Comparison of ENCODE assay signal across 8 cellular contexts in genomic region chr6:35496851-35497570, GRCh38. TPM values are rescaled to one million over a fixed set of nuclear protein-coding genes. Genes with fewer than 3 reads are reported as not detected.
DNase-seq lines count a peak whose midpoint lies in the region; ATAC-seq and TF ChIP-seq lines count a peak whose summit lies in the region.

TSS of gene TEAD3 (minus strand) at chr6:35497079.

- peaks cover 17% of the 10 kb centered on the region for H3K4me1 Mint-ChIP-seq in activated T-helper 17 cell treated with anti-CD3 and anti-CD28 coated beads, Interleukin-2, amount 50 U/mL, for 72 hours
- H3K4me1 Mint-ChIP-seq in neural progenitor cell: peaks cover 56% of the 10 kb centered on the region

- H2AFZ ChIP-seq in ACC112 (ENCODE audit: low read length, unreplicated experiment): peak within 1 kb of the TSS; percentile 63
- peak within 1 kb of the TSS; percentile 83 for H2AFZ ChIP-seq in neural progenitor cell (replicated peaks)

- H3K4me2 ChIP-seq in neural progenitor cell: peak within 1 kb of the TSS; percentile 89

- H3K27ac Mint-ChIP-seq in activated T-helper 17 cell treated with anti-CD3 and anti-CD28 coated beads, Interleukin-2, amount 50 U/mL, for 72 hours: no peak within 1 kb of the TSS
- H3K27ac Mint-ChIP-seq in neural progenitor cell: no peak within 1 kb of the TSS

- peaks cover 21% of the 10 kb centered on the region for H3F3A ChIP-seq in neural progenitor cell (ENCODE audit: low read depth)

- peak within 1 kb of the TSS; percentile 71 for H3K4me3 Mint-ChIP-seq in activated T-helper 17 cell treated with anti-CD3 and anti-CD28 coated beads, Interleukin-2, amount 50 U/mL, for 72 hours
- H3K4me3 Mint-ChIP-seq in neural progenitor cell: peak within 1 kb of the TSS; percentile 90

- H3K4me3 ChIP-seq in ACC112 (ENCODE audit: low read depth, low read length): peak within 1 kb of the TSS; percentile 94
- H3K4me3 ChIP-seq in NT2/D1 (ENCODE audit: insufficient read length, low read depth): peak within 1 kb of the TSS; percentile 76
- peak within 1 kb of the TSS; percentile 82 for H3K4me3 ChIP-seq in fibroblast of villous mesenchyme (ENCODE audit: low read depth, low read length)
- peak within 1 kb of the TSS; percentile 80 for H3K4me3 ChIP-seq in neural progenitor cell

- peaks cover 38% of the 10 kb centered on the region for H3K79me2 ChIP-seq in ACC112 (ENCODE audit: control insufficient read depth, insufficient read depth, low read length, unreplicated experiment)
- H3K79me2 ChIP-seq in neural progenitor cell (ENCODE audit: low read depth): peaks cover 30% of the 10 kb centered on the region

- no peaks in the 10 kb centered on the region for H3K27me3 ChIP-seq in ACC112 (ENCODE audit: insufficient read depth, low read length)
- H3K27me3 ChIP-seq in NT2/D1 (ENCODE audit: insufficient read depth, insufficient read length): peaks cover 3% of the 10 kb centered on the region
- peaks cover 24% of the 10 kb centered on the region for H3K27me3 ChIP-seq in neural progenitor cell

- ATAC-seq in GM19035 (IDR thresholded peaks at IDR 0.05; ENCODE audit: unreplicated experiment) (peak; percentile 51), GM21737 (IDR thresholded peaks at IDR 0.05; ENCODE audit: unreplicated experiment) (no peak)
- peak; percentile 77 for ATAC-seq in activated T-helper 17 cell treated with anti-CD3 and anti-CD28 coated beads, Interleukin-2, amount 50 U/mL, for 72 hours (replicated peaks)

- H3K36me3 Mint-ChIP-seq in activated T-helper 17 cell treated with anti-CD3 and anti-CD28 coated beads, Interleukin-2, amount 50 U/mL, for 72 hours (ENCODE audit: low read depth): no peaks in the 10 kb centered on the region
- H3K36me3 Mint-ChIP-seq in neural progenitor cell: peaks cover 4% of the 10 kb centered on the region

- no peaks in the 10 kb centered on the region for H3K9me3 ChIP-seq in NT2/D1 (ENCODE audit: insufficient read depth, low read length)
- no peaks in the 10 kb centered on the region for H3K9me3 ChIP-seq in neural progenitor cell (ENCODE audit: low read depth)

- H3K4me1 ChIP-seq in ACC112 (ENCODE audit: control insufficient read depth, insufficient read depth, low read length, unreplicated experiment): peaks cover 33% of the 10 kb centered on the region
- peaks cover 26% of the 10 kb centered on the region for H3K4me1 ChIP-seq in NT2/D1 (ENCODE audit: insufficient read depth, insufficient read length)
- H3K4me1 ChIP-seq in neural progenitor cell: peaks cover 43% of the 10 kb centered on the region

- peaks cover 41% of the 10 kb centered on the region for H4K20me1 ChIP-seq in neural progenitor cell (ENCODE audit: low read depth)

- peak within 1 kb of the TSS; percentile 80 for H3K27ac ChIP-seq in ACC112 (ENCODE audit: low read depth, low read length)
- peak within 1 kb of the TSS; percentile 49 for H3K27ac ChIP-seq in neural progenitor cell

- H3K36me3 ChIP-seq in ACC112 (ENCODE audit: insufficient read depth, low read length) (no peaks in the 10 kb centered on the region), NT2/D1 (ENCODE audit: insufficient read depth, insufficient read length, low read length) (peaks cover 12% of the 10 kb centered on the region), neural progenitor cell (no peaks in the 10 kb centered on the region)

- H3K9ac ChIP-seq in NT2/D1 (ENCODE audit: insufficient read length, low read depth) (peak within 1 kb of the TSS; percentile 95), neural progenitor cell (peak within 1 kb of the TSS; percentile 61)

- peaks cover 15% of the 10 kb centered on the region for H3K27me3 Mint-ChIP-seq in activated T-helper 17 cell treated with anti-CD3 and anti-CD28 coated beads, Interleukin-2, amount 50 U/mL, for 72 hours
- H3K27me3 Mint-ChIP-seq in neural progenitor cell (ENCODE audit: insufficient read depth, low read depth): peaks cover 20% of the 10 kb centered on the region

- DNase-seq in NT2/D1 (ENCODE audit: low read depth, low spot score) (peak; percentile 68), fibroblast of villous mesenchyme (ENCODE audit: low read depth) (peak; percentile 82), neural progenitor cell (ENCODE audit: low spot score) (peak; percentile 96), NCI-H446 treated with DMSO at 0.1 percent for 48 hours (lab: John Stamatoyannopoulos, UW) (no peak)

- TF ChIP-seq CTCF in fibroblast of villous mesenchyme (IDR thresholded peaks at IDR 0.05; ENCODE audit: insufficient read depth, low read depth, low read length): no peak
- TF ChIP-seq CTCF in neural progenitor cell (IDR thresholded peaks at IDR 0.05): peak; percentile 52

- H3K9me3 Mint-ChIP-seq in activated T-helper 17 cell treated with anti-CD3 and anti-CD28 coated beads, Interleukin-2, amount 50 U/mL, for 72 hours: no peaks in the 10 kb centered on the region
- H3K9me3 Mint-ChIP-seq in neural progenitor cell: no peaks in the 10 kb centered on the region

RNA-seq across cellular contexts. Expression of gene TEAD3, which starts in this region (rescaled TPM):
- total RNA-seq in activated T-helper 17 cell treated with anti-CD3 and anti-CD28 coated beads, Interleukin-2, amount 50 U/mL, for 72 hours: 1 to 10 TPM in 1 of 2 donors, under 1 TPM in 1; 0.80 to 1.8 TPM
- total RNA-seq in fibroblast of villous mesenchyme (23.7 and 27.1 TPM in 2 replicates), neural progenitor cell (ENCODE audit: low replicate concordance) (9.7 and 23.5 TPM in 2 replicates)
